ENCODE assay signal across 9 cellular contexts in genomic region chr10:116444527-116445142, GRCh38. TPM values are rescaled to one million over a fixed set of nuclear protein-coding genes. Genes with fewer than 3 reads are reported as not detected.
DNase-seq lines count a peak whose midpoint lies in the region; ATAC-seq and TF ChIP-seq lines count a peak whose summit lies in the region.
"Had no signal": no experiment of that assay in that cellular context is flagged by ENCODE, and none has a peak within 500 bp of the region (broad histone marks: within the 10 kb centered on the region; RNA-seq: fewer than 3 reads in every experiment).

No MANE protein-coding gene starts in this region.

- intact Hi-C loops in activated B cell treated with CpG ODN at 0.5 μM for 24 hours (cut with micrococcal nuclease) = loop anchor here (5.0 kb wide), 1 partner anchor 733 kb away; no protein-coding TSS in a partner anchor

- peak; percentile 7 for DNase-seq in NCI-H2171 treated with DMSO at 0.1 percent for 48 hours (lab: John Stamatoyannopoulos, UW)
- DNase-seq in NCI-H2171 (lab: John Stamatoyannopoulos, UW) = no peak
- DNase-seq in activated B cell treated with CpG ODN at 0.5 μM for 24 hours = no peak
- DNase-seq in kidney tubule cell (ENCODE audit: low spot score) = peak; percentile 39
- DNase-seq in stimulated activated naive CD4-positive, alpha-beta T cell treated with Interleukin-2 at 50 U/mL for 16 hours (lab: John Stamatoyannopoulos, UW) = no peak
- DNase-seq: activated naive CD8-positive, alpha-beta T cell treated with anti-CD3 and anti-CD28 coated beads, Interleukin-2, amount 10 ng/mL, durations not matched to agents 7 days and 5 days had no signal

- H3K27ac Mint-ChIP-seq in activated B cell treated with CpG ODN at 0.5 μM for 24 hours = no peak overlapping the region
- H3K27ac Mint-ChIP-seq: activated naive CD8-positive, alpha-beta T cell treated with anti-CD3 and anti-CD28 coated beads, Interleukin-2, amount 10 ng/mL, durations not matched to agents 7 days and 5 days had no signal

- H3K4me1 Mint-ChIP-seq in activated B cell treated with CpG ODN at 0.5 μM for 24 hours = no peaks in the 10 kb centered on the region
- H3K4me1 Mint-ChIP-seq: activated naive CD8-positive, alpha-beta T cell treated with anti-CD3 and anti-CD28 coated beads, Interleukin-2, amount 10 ng/mL, durations not matched to agents 7 days and 5 days had no signal

- H3K36me3 Mint-ChIP-seq in activated B cell treated with CpG ODN at 0.5 μM for 24 hours (ENCODE audit: low read depth) = no peaks in the 10 kb centered on the region
- H3K36me3 Mint-ChIP-seq: activated naive CD8-positive, alpha-beta T cell treated with anti-CD3 and anti-CD28 coated beads, Interleukin-2, amount 10 ng/mL, durations not matched to agents 7 days and 5 days had no signal

- peak; percentile 42 for TF ChIP-seq CTCF in activated B cell treated with CpG ODN at 0.5 μM for 24 hours (IDR thresholded peaks at IDR 0.05)

- ATAC-seq in GM19372 (IDR thresholded peaks at IDR 0.05; ENCODE audit: low read depth, unreplicated experiment) (peak; percentile 83), HG03565 (IDR thresholded peaks at IDR 0.05; ENCODE audit: unreplicated experiment) (peak; percentile 85), activated B cell treated with CpG ODN at 0.5 μM for 24 hours (ENCODE audit: low read depth) (no peak), HG02840 (IDR thresholded peaks at IDR 0.05; ENCODE audit: low FRiP score, unreplicated experiment) (no peak)

- no peaks in the 10 kb centered on the region for H3K9me3 Mint-ChIP-seq in activated B cell treated with CpG ODN at 0.5 μM for 24 hours
- H3K9me3 Mint-ChIP-seq: activated naive CD8-positive, alpha-beta T cell treated with anti-CD3 and anti-CD28 coated beads, Interleukin-2, amount 10 ng/mL, durations not matched to agents 7 days and 5 days had no signal

- POLR2A ChIA-PET in activated B cell treated with CpG ODN at 0.5 μM for 24 hours (lab: Charles Lee) = no interaction called here

- no peak overlapping the region for H3K4me3 Mint-ChIP-seq in activated B cell treated with CpG ODN at 0.5 μM for 24 hours
- H3K4me3 Mint-ChIP-seq: activated naive CD8-positive, alpha-beta T cell treated with anti-CD3 and anti-CD28 coated beads, Interleukin-2, amount 10 ng/mL, durations not matched to agents 7 days and 5 days had no signal

- no peaks in the 10 kb centered on the region for H3K27me3 Mint-ChIP-seq in activated B cell treated with CpG ODN at 0.5 μM for 24 hours

- CTCF ChIA-PET in activated B cell treated with CpG ODN at 0.5 μM for 24 hours (lab: Charles Lee) = no interaction called here

RNA-seq across cellular contexts. Expression of gene PNLIPRP3, which starts 17.0 kb away (rescaled TPM):
- not detected in 2 replicates for total RNA-seq in activated B cell treated with CpG ODN at 0.5 μM for 24 hours
- total RNA-seq: activated naive CD8-positive, alpha-beta T cell treated with anti-CD3 and anti-CD28 coated beads, Interleukin-2, amount 10 ng/mL, durations not matched to agents 7 days and 5 days had no signal

Comparison
In these comparisons a context has a peak if more than half of its experiments do, and no peak if none do; other contexts are left out.
1. DNase-seq: peak in NCI-H2171 treated with DMSO at 0.1 percent for 48 hours (single experiment) and kidney tubule cell (single experiment); none in NCI-H2171 (single experiment), activated B cell treated with CpG ODN at 0.5 μM for 24 hours (single experiment) and stimulated activated naive CD4-positive, alpha-beta T cell treated with Interleukin-2 at 50 U/mL for 16 hours (single experiment).
2. ATAC-seq: peak in GM19372 (single experiment) and HG03565 (single experiment); none in activated B cell treated with CpG ODN at 0.5 μM for 24 hours (single experiment) and HG02840 (single experiment).